ENCODE assay signal across 8 cellular contexts in genomic region chr6:68087399-68088133, GRCh38.
DNase-seq lines count a peak whose midpoint lies in the region; ATAC-seq lines count a peak whose summit lies in the region.

No MANE protein-coding gene starts in this region.

- in situ Hi-C loops in SK-MEL-5 (cut with HindIII; ENCODE audit: low pct_unique_long_range_greater_than_20kb, low sequenced_read_pairs): no loop called here

- H3K36me3 ChIP-seq in BLaER1 treated with 17β-estradiol and CSF1 and Interleukin-3, amounts not matched to agents 10 nM and 100 nM: no peaks in the 10 kb centered on the region

- peak overlapping the region in 1 of 11 experiments; percentile 16; a peak in 1 of 22 replicates for H3K9ac ChIP-seq in BLaER1 treated with 17β-estradiol and CSF1 and Interleukin-3, amounts not matched to agents 10 nM and 100 nM

- peak overlapping the region in 9 of 11 experiments; percentile 7 to 61 (median 31); a peak in 12 of 22 replicates for H3K4me2 ChIP-seq in BLaER1 treated with 17β-estradiol and CSF1 and Interleukin-3, amounts not matched to agents 10 nM and 100 nM

- H3K4me1 ChIP-seq in BLaER1 treated with 17β-estradiol and CSF1 and Interleukin-3, amounts not matched to agents 10 nM and 100 nM: peaks cover 0 to 15% (median 5%) of the 10 kb centered on the region in 10 experiments; a peak in 11 of 20 replicates

- DNase-seq in SK-MEL-5 (ENCODE audit: low read depth, low spot score) (peak; percentile 42), AG08396 (ENCODE audit: low spot score) (no peak), retina (no peak), NCI-H2171 (lab: John Stamatoyannopoulos, UW) (no peak), NCI-H1105 treated with DMSO at 0.1 percent for 48 hours (lab: John Stamatoyannopoulos, UW) (no peak)

- peaks cover 6 to 11% (median 8%) of the 10 kb centered on the region in 11 experiments; a peak in 15 of 22 replicates for H3K9me3 ChIP-seq in BLaER1 treated with 17β-estradiol and CSF1 and Interleukin-3, amounts not matched to agents 10 nM and 100 nM (replicated peaks in 1 of 11)

- peak overlapping the region in 9 of 11 experiments; percentile 14 to 70 (median 50); a peak in 14 of 22 replicates for H3K27ac ChIP-seq in BLaER1 treated with 17β-estradiol and CSF1 and Interleukin-3, amounts not matched to agents 10 nM and 100 nM

- no peaks in the 10 kb centered on the region for H4K20me1 ChIP-seq in BLaER1 treated with 17β-estradiol and CSF1 and Interleukin-3, amounts not matched to agents 10 nM and 100 nM

- peak; percentile 65 for ATAC-seq in GM19452 (IDR thresholded peaks at IDR 0.05; ENCODE audit: unreplicated experiment)
- peak; percentile 76 for ATAC-seq in HG03135 (IDR thresholded peaks at IDR 0.05; ENCODE audit: unreplicated experiment)

- no peaks in the 10 kb centered on the region for H3K27me3 ChIP-seq in BLaER1 treated with 17β-estradiol and CSF1 and Interleukin-3, amounts not matched to agents 10 nM and 100 nM

- H3K4me3 ChIP-seq in BLaER1 treated with 17β-estradiol and CSF1 and Interleukin-3, amounts not matched to agents 10 nM and 100 nM: no peak overlapping the region
